Comparison of ENCODE assay signal across 21 cellular contexts in the genomic region with DNA sequence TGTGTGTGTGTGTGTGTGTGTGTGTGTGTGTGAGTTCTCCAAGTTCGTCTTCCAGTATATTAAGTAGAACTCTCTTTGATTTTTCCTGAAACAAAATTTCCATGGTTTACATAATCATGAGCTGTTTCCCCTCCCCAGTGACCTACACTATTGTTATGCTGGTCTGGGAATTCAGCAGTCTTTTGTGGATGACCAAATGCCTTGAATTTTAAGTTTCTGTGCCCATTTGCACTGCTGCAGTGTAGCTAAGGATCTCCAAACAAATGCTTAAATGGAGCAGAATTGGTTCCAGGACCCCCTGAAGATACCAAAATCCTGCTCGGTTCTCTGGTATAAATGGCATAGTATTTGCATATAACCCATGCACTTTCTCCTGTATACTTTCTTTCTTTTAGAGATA.
"Had no signal": no experiment of that assay in that cellular context is flagged by ENCODE, and none has a peak within 500 bp of the region (broad histone marks: within the 10 kb centered on the region; RNA-seq: fewer than 3 reads in every experiment).

No MANE protein-coding gene starts in this region.

- H3K4me1 ChIP-seq: ascending aorta, suprapubic skin, transverse colon, vagina had no signal

- H3K27ac Mint-ChIP-seq: activated CD4-positive, alpha-beta T cell treated with anti-CD3 and anti-CD28 coated beads, Interleukin-2, amount 10 ng/mL, durations not matched to agents 7 days and 5 days; activated T-cell treated with anti-CD3 and anti-CD28 coated beads, Interleukin-2, amount 50 U/mL, for 72 hours; immature natural killer cell; naive thymus-derived CD8-positive, alpha-beta T cell; stimulated activated naive CD8-positive, alpha-beta T cell treated with anti-CD3 and anti-CD28 coated beads, Interleukin-15, Interleukin-2, amounts not matched to agents 100 ng/mL and 50 ng/mL, for 24 hours had no signal

- H3K4me1 Mint-ChIP-seq: activated CD4-positive, alpha-beta T cell treated with anti-CD3 and anti-CD28 coated beads, Interleukin-2, amount 10 ng/mL, durations not matched to agents 7 days and 5 days; immature natural killer cell; naive thymus-derived CD8-positive, alpha-beta T cell had no signal

- H3K27me3 ChIP-seq: ascending aorta, neutrophil, suprapubic skin, transverse colon, vagina had no signal

- H3K27ac ChIP-seq: ascending aorta, neutrophil, skin epidermis, suprapubic skin, transverse colon, vagina had no signal

- DNase-seq: activated CD4-positive, alpha-beta T cell treated with anti-CD3 and anti-CD28 coated beads, Interleukin-2, amount 10 ng/mL, durations not matched to agents 7 days and 5 days; activated effector memory CD4-positive, alpha-beta T cell treated with anti-CD3 and anti-CD28 coated beads, Interleukin-2, amount 50 U/mL, for 16 hours; activated naive CD4-positive, alpha-beta T cell treated with anti-CD3 and anti-CD28 coated beads, Interleukin-2, amount 50 U/mL, for 16 hours; activated T-cell treated with anti-CD3 and anti-CD28 coated beads, Interleukin-2, amount 50 U/mL, for 72 hours; foreskin melanocyte; glutamatergic neuron; immature natural killer cell; mesendoderm; naive thymus-derived CD8-positive, alpha-beta T cell; right cardiac atrium; T-helper 1 cell; T-helper 9 cell; transverse colon had no signal

- ATAC-seq: activated CD4-positive, CD25-positive, alpha-beta regulatory T cell treated with anti-CD3 and anti-CD28 coated beads, Interleukin-2, amount 50 U/mL, for 24 hours; activated T-cell treated with anti-CD3 and anti-CD28 coated beads, Interleukin-2, amount 50 U/mL, for 72 hours; naive thymus-derived CD8-positive, alpha-beta T cell; right cardiac atrium; SK-N-SH treated with all-trans-retinoic acid at 6 μM for 48 hours had no signal

- H3K36me3 Mint-ChIP-seq: immature natural killer cell; naive thymus-derived CD8-positive, alpha-beta T cell had no signal

- H3K9me3 Mint-ChIP-seq: activated CD4-positive, alpha-beta T cell treated with anti-CD3 and anti-CD28 coated beads, Interleukin-2, amount 10 ng/mL, durations not matched to agents 7 days and 5 days; activated T-cell treated with anti-CD3 and anti-CD28 coated beads, Interleukin-2, amount 50 U/mL, for 72 hours; immature natural killer cell; naive thymus-derived CD8-positive, alpha-beta T cell; stimulated activated naive CD8-positive, alpha-beta T cell treated with anti-CD3 and anti-CD28 coated beads, Interleukin-15, Interleukin-2, amounts not matched to agents 100 ng/mL and 50 ng/mL, for 24 hours had no signal

- H3K4me3 Mint-ChIP-seq: activated CD4-positive, alpha-beta T cell treated with anti-CD3 and anti-CD28 coated beads, Interleukin-2, amount 10 ng/mL, durations not matched to agents 7 days and 5 days; activated T-cell treated with anti-CD3 and anti-CD28 coated beads, Interleukin-2, amount 50 U/mL, for 72 hours; immature natural killer cell; naive thymus-derived CD8-positive, alpha-beta T cell; stimulated activated naive CD8-positive, alpha-beta T cell treated with anti-CD3 and anti-CD28 coated beads, Interleukin-15, Interleukin-2, amounts not matched to agents 100 ng/mL and 50 ng/mL, for 24 hours had no signal

- H3K27me3 Mint-ChIP-seq: activated CD4-positive, alpha-beta T cell treated with anti-CD3 and anti-CD28 coated beads, Interleukin-2, amount 10 ng/mL, durations not matched to agents 7 days and 5 days; stimulated activated naive CD8-positive, alpha-beta T cell treated with anti-CD3 and anti-CD28 coated beads, Interleukin-15, Interleukin-2, amounts not matched to agents 100 ng/mL and 50 ng/mL, for 24 hours had no signal

- H3K9me3 ChIP-seq: ascending aorta, neutrophil, suprapubic skin, transverse colon, vagina had no signal
